Comparison of ENCODE assay signal across 17 cellular contexts in genomic region chr11:36885154-36885553, GRCh38.
DNase-seq lines count a peak whose midpoint lies in the region; ATAC-seq, FAIRE-seq and TF ChIP-seq lines count a peak whose summit lies in the region.
"Had no signal": no experiment of that assay in that cellular context is flagged by ENCODE, and none has a peak within 500 bp of the region (broad histone marks: within the 10 kb centered on the region; RNA-seq: fewer than 3 reads in every experiment).

No MANE protein-coding gene starts in this region.

- CTCF ChIA-PET in GM12878 (lab: Yijun Ruan, JAX): no interaction called here

- in situ Hi-C loops in GM12878 (cut with MboI): no loop called here

- no peak for TF ChIP-seq POLR2A in GM12878 (IDR thresholded peaks at IDR 0.05; ENCODE audit: low read depth, low read length)

- no peak overlapping the region for H3K4me2 ChIP-seq in GM12878 (ENCODE audit: control insufficient read depth, insufficient read depth)
- H3K4me2 ChIP-seq: A549, BLaER1, GM23338, KMS-11 had no signal

- no peak for FAIRE-seq in GM12878 (lab: Jason Lieb, UNC)
- FAIRE-seq: A549, H54 had no signal

- TF ChIP-seq RAD21 in GM12878 (IDR thresholded peaks at IDR 0.05; ENCODE audit: insufficient read depth, low read depth, low read length): no peak

- no peak overlapping the region for H3K9ac ChIP-seq in GM12878 (ENCODE audit: control insufficient read depth, insufficient read depth, low read length)
- H3K9ac ChIP-seq: BLaER1, KMS-11 had no signal

- SMC1A ChIA-PET in GM12878 (lab: Charles Lee; ENCODE audit: uncharacterized antibody, unreplicated experiment): no interaction called here

- no peak overlapping the region for H3K27ac ChIP-seq in GM12878 (ENCODE audit: control insufficient read depth, insufficient read depth)
- H3K27ac ChIP-seq: A549, BLaER1, HL-60, KMS-11 had no signal

- no peaks in the 10 kb centered on the region for H3K4me1 ChIP-seq in GM12878 (ENCODE audit: control insufficient read depth, insufficient read depth, low read length)
- H3K4me1 ChIP-seq: A549, BLaER1 had no signal

- POLR2A ChIA-PET in GM12878 (lab: Charles Lee): no interaction called here

- intact Hi-C loops in GM12878 (cut with micrococcal nuclease; ENCODE audit: unreplicated experiment): no loop called here

- no peaks in the 10 kb centered on the region for H3K79me2 ChIP-seq in GM12878 (ENCODE audit: control insufficient read depth, insufficient read depth, low read length)

- no peaks in the 10 kb centered on the region for H3K36me3 ChIP-seq in GM12878 (ENCODE audit: control insufficient read depth in 2 of 2, insufficient read depth in 2 of 2, low read length in 1 of 2)
- H3K36me3 ChIP-seq: BLaER1 had no signal

- ATAC-seq in GM18520 (IDR thresholded peaks at IDR 0.05; ENCODE audit: unreplicated experiment) (peak; percentile 62), HG02852 (IDR thresholded peaks at IDR 0.05; ENCODE audit: unreplicated experiment) (peak; percentile 57), GM12878 (peak; percentile 89)
- ATAC-seq: A549, GM23338 had no signal

- no peaks in the 10 kb centered on the region for H4K20me1 ChIP-seq in GM12878 (ENCODE audit: control insufficient read depth, insufficient read depth)
- H4K20me1 ChIP-seq: BLaER1 had no signal

- no peak overlapping the region for H2AFZ ChIP-seq in GM12878 (ENCODE audit: control insufficient read depth, low read depth, low read length)
- H2AFZ ChIP-seq: GM23338 had no signal

- H3K4me3 ChIP-seq in GM12878: no peak overlapping the region
- H3K4me3 ChIP-seq: A549, BLaER1, GM23338 had no signal

- DNase-seq in GM12878 (ENCODE audit: low read depth, low spot score) (no peak), AG20443 (ENCODE audit: low spot score) (no peak), NOMO-1 (lab: John Stamatoyannopoulos, UW; ENCODE audit: unreplicated experiment in 2 of 2) (no peak)
- DNase-seq in activated CD4-positive, CD25-positive, alpha-beta regulatory T cell (lab: John Stamatoyannopoulos, UW): no peak
- DNase-seq: CD4-positive, alpha-beta memory T cell; DMS153; DMS79; GF-D8; HCEC 1CT had no signal

- 68% methylated on average over 3 of the region's 3 CpGs for WGBS in GM12878 (ENCODE audit: insufficient coverage, insufficient replicate concordance, low lambda C conversion rate, missing lambda C conversion rate)

- BruUV-seq in GM12878 (replicated peaks; lab: Mats Ljungman, UMichigan): no TSS peak

- TF ChIP-seq EP300 in GM12878 (IDR thresholded peaks at IDR 0.05; ENCODE audit: borderline replicate concordance in 1 of 2, control insufficient read depth in 1 of 2, low read depth in 2 of 2, low read length in 2 of 2): no peak

- no peaks in the 10 kb centered on the region for H3K27me3 ChIP-seq in GM12878 (replicated peaks in 1 of 2; ENCODE audit: control insufficient read depth in 2 of 2, insufficient read depth in 2 of 2, low read length in 1 of 2)
- H3K27me3 ChIP-seq: BLaER1 had no signal

- TF ChIP-seq CTCF in GM12878 (IDR thresholded peaks at IDR 0.05 in 2 of 3, conservative IDR thresholded peaks at IDR 0.05 in 1 of 3; ENCODE audit: control insufficient read depth in 2 of 3, extremely low read depth in 1 of 3, insufficient read depth in 1 of 3, low read depth in 3 of 3, low read length in 3 of 3): no peak

- no peaks in the 10 kb centered on the region for H3K9me3 ChIP-seq in GM12878 (replicated peaks; ENCODE audit: control insufficient read depth, insufficient read depth, low read length)
- H3K9me3 ChIP-seq: A549, BLaER1 had no signal

- RAD21 ChIA-PET in GM12878 (lab: Charles Lee; ENCODE audit: unreplicated experiment): no interaction called here

TF ChIP-seq in GM12878, 131 proteins besides CTCF, POLR2A, EP300 and RAD21 (continues in another document):
- TF ChIP-seq PAX5 (IDR thresholded peaks at IDR 0.05; ENCODE audit: borderline replicate concordance, low read depth, low read length) (no peak), MLLT1 (IDR thresholded peaks at IDR 0.05) (no peak), KLF5 (IDR thresholded peaks at IDR 0.05; ENCODE audit: partially characterized antibody) (no peak), SMAD5 (IDR thresholded peaks at IDR 0.05; ENCODE audit: low read depth) (no peak), TBL1XR1 (IDR thresholded peaks at IDR 0.05; ENCODE audit: low read depth, low read length) (no peak), NR2C1 (IDR thresholded peaks at IDR 0.05) (no peak), RBBP5 (conservative IDR thresholded peaks at IDR 0.05) (no peak), CHD2 (IDR thresholded peaks at IDR 0.05; ENCODE audit: borderline replicate concordance, low read depth, low read length) (no peak), USF1 (IDR thresholded peaks at IDR 0.05; ENCODE audit: borderline replicate concordance, extremely low read length, insufficient read depth, low read depth, low read length) (no peak), CEBPZ (IDR thresholded peaks at IDR 0.05; ENCODE audit: low read depth, low read length) (no peak), RAD51 (IDR thresholded peaks at IDR 0.05) (no peak), RELB (IDR thresholded peaks at IDR 0.05; ENCODE audit: low read depth) (no peak), ATF2 (IDR thresholded peaks at IDR 0.05; ENCODE audit: low read length) (no peak)
